ENCODE assay signal across 7 cellular contexts in the genomic region with DNA sequence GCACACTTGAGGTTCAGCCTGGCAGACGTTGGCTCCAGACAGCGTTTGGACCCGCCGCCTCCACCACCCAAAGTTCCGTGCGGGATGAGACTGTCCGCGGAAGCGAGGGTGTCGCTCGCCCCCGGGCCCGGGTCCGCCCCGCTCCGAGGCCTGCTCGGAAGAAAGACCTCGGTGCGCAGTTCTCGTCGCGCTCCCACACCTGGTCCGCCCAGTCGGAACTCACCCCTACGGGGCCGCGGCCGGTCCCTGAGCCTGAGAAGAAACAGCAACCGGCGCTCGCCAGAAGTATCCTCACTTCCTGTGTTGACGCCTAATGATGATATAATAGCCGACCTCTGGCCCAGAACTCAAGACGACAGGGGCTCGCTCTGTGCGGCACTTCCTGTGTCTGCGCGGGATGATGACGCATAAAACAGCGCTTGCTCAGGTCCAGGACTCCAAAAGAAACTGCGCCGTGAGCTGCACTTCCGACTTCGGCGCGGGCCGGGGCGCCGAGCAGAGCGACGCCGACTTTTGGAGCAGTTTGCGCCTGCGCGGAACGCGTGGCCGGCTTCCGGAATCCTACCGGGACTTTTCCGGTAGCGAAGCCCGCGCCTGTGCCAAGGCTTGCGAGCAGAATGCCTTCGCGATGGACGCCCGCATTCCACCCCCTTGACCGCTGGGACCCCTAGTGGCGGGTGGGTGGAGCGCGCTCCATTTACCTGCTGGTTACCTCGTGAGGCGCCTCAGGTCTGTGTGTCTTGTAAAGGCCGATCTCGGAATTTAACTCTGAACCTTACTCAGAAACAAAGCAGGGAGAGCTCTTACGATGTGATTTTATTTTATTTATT. TPM values are rescaled to one million over a fixed set of nuclear protein-coding genes. Genes with fewer than 3 reads are reported as not detected.
A peak's percentile ranks its signal among the peaks of the same experiment; 100 is the strongest.
DNase-seq lines count a peak whose midpoint lies in the region; ATAC-seq and TF ChIP-seq lines count a peak whose summit lies in the region.
"Not testable (repeated sequence)": the region's sequence is repeated elsewhere in the genome, so short reads cannot be mapped to it uniquely, and the experiment has no call there.

CDK11A (minus strand) TSS at position 323 of the 830 bp plus-strand sequence. CDS start 1,539 bp downstream, outside the sequence.

- H3K9me3 Mint-ChIP-seq in T-helper 2 cell treated with Interferon-gamma antibody and Interleukin-4, amounts not matched to agents 5 μg/mL and 100 μg/mL, for 36 hours = not testable (repeated sequence)

- H3K27ac ChIP-seq in ascending aorta = peak within 1 kb of the TSS; percentile 92 to 95

- H3K36me3 ChIP-seq in ascending aorta = peaks cover 5 to 20% of the 10 kb centered on the region in 2 donors

- not testable (repeated sequence) for H3K27me3 ChIP-seq in ascending aorta

- H3K4me3 Mint-ChIP-seq in T-helper 2 cell treated with Interferon-gamma antibody and Interleukin-4, amounts not matched to agents 5 μg/mL and 100 μg/mL, for 36 hours = peak within 1 kb of the TSS; percentile 86

- not testable (repeated sequence) for H3K9me3 ChIP-seq in ascending aorta

- not testable (repeated sequence) for H3K27me3 Mint-ChIP-seq in T-helper 2 cell treated with Interferon-gamma antibody and Interleukin-4, amounts not matched to agents 5 μg/mL and 100 μg/mL, for 36 hours (ENCODE audit: low read depth)

- peak; percentile 3 to 32 (median 31) for TF ChIP-seq CTCF in ascending aorta (IDR thresholded peaks at IDR 0.05)

- ATAC-seq in GM18498 (IDR thresholded peaks at IDR 0.05; ENCODE audit: unreplicated experiment) (peak; percentile 89), HG02943 (IDR thresholded peaks at IDR 0.05; ENCODE audit: low read depth, unreplicated experiment) (peak; percentile 81)

- peak within 1 kb of the TSS; percentile 70 to 79 for H3K4me3 ChIP-seq in ascending aorta

- H3K27ac Mint-ChIP-seq in T-helper 2 cell treated with Interferon-gamma antibody and Interleukin-4, amounts not matched to agents 5 μg/mL and 100 μg/mL, for 36 hours = peak within 1 kb of the TSS; percentile 94

- H3K4me1 Mint-ChIP-seq in T-helper 2 cell treated with Interferon-gamma antibody and Interleukin-4, amounts not matched to agents 5 μg/mL and 100 μg/mL, for 36 hours (ENCODE audit: low read depth) = peaks cover 14% of the 10 kb centered on the region

- DNase-seq in NCI-H1930 (lab: John Stamatoyannopoulos, UW) (peak; percentile 98 to 100), ascending aorta (ENCODE audit: low spot score in 2 of 2) (peak; percentile 99), hepatic stellate cell (ENCODE audit: low spot score) (peak; percentile 94), renal cortical epithelial cell (ENCODE audit: low read depth) (peak; percentile 98)
- DNase-seq in T-helper 2 cell treated with Interferon-gamma antibody and Interleukin-4, amounts not matched to agents 5 μg/mL and 100 μg/mL, for 36 hours (ENCODE audit: low spot score) = peak; percentile 99

- intact Hi-C loops in ascending aorta (cut with DNase I) = loop anchor here (2.0 kb wide), 1 partner anchor 149 kb away; the partner anchor contains the start of gene SSU72

- not testable (repeated sequence) for H3K4me1 ChIP-seq in ascending aorta

- H3K36me3 Mint-ChIP-seq in T-helper 2 cell treated with Interferon-gamma antibody and Interleukin-4, amounts not matched to agents 5 μg/mL and 100 μg/mL, for 36 hours (ENCODE audit: low read depth) = peaks cover 29% of the 10 kb centered on the region

RNA-seq across cellular contexts. Expression of gene CDK11A, which starts in this region (rescaled TPM):
- total RNA-seq in ascending aorta = 150 TPM
- 3.6 and 15.1 TPM in 2 replicates for total RNA-seq in renal cortical epithelial cell

Comparison
In these comparisons a context has a peak if more than half of its experiments do, and no peak if none do; other contexts are left out.
1. Peak in every context shown above with its lines: DNase-seq, ATAC-seq, H3K4me3 ChIP-seq and H3K27ac ChIP-seq.